ENCODE assay signal across 20 cellular contexts in genomic region chr16:88764080-88764479, GRCh38. TPM values are rescaled to one million over a fixed set of nuclear protein-coding genes. Genes with fewer than 3 reads are reported as not detected.
DNase-seq lines count a peak whose midpoint lies in the region; ATAC-seq and TF ChIP-seq lines count a peak whose summit lies in the region.
"Had no signal": no experiment of that assay in that cellular context is flagged by ENCODE, and none has a peak within 500 bp of the region (broad histone marks: within the 10 kb centered on the region; RNA-seq: fewer than 3 reads in every experiment).

No MANE protein-coding gene starts in this region.

- in situ Hi-C loops in Panc1 (cut with HindIII; ENCODE audit: low pct_unique_long_range_greater_than_20kb, low sequenced_read_pairs) = no loop called here

- BruUV-seq in Panc1 (replicated peaks; lab: Mats Ljungman, UMichigan) = no TSS peak

- H3K27ac ChIP-seq in 22Rv1 = peak overlapping the region; percentile 94
- H3K27ac ChIP-seq in Panc1 (ENCODE audit: low read length) = 0 out of 2 replicates have a peak overlapping the region, but pooled peaks have one; percentile 66
- peak overlapping the region in 1 of 5 donors; percentile 55 for H3K27ac ChIP-seq in adrenal gland
- H3K27ac ChIP-seq: A549, parathyroid adenoma, tibial artery had no signal

- no peaks in the 10 kb centered on the region for H3K27me3 ChIP-seq in Panc1 (ENCODE audit: control insufficient read depth, insufficient read depth, low read length)
- H3K27me3 ChIP-seq in adrenal gland = no peaks in the 10 kb centered on the region
- H3K27me3 ChIP-seq: tibial artery had no signal

- H3K27ac Mint-ChIP-seq in mesothelial cell of epicardium = peak overlapping the region; percentile 98
- no peak overlapping the region for H3K27ac Mint-ChIP-seq in effector memory CD8-positive, alpha-beta T cell
- H3K27ac Mint-ChIP-seq: CD4-positive, alpha-beta T cell had no signal

- DNase-seq in Panc1 (ENCODE audit: low read depth, low spot score) = no peak
- no peak for DNase-seq in mesothelial cell of epicardium (ENCODE audit: low spot score in 2 of 2, unreplicated experiment in 2 of 2)
- no peak for DNase-seq in NCI-H2171 (lab: John Stamatoyannopoulos, UW)
- DNase-seq in effector memory CD8-positive, alpha-beta T cell = no peak
- DNase-seq in adrenal gland = no peak
- DNase-seq: activated CD4-positive, CD25-positive, alpha-beta regulatory T cell; activated CD8-positive, alpha-beta memory T cell treated with anti-CD3 and anti-CD28 coated beads for 24 hours; CD4-positive, alpha-beta T cell; cerebellar nuclear complex; DND-41; HFFc6; left colon; MM.1S; NCI-H187 treated with DMSO at 0.1 percent for 48 hours; NCI-H446 treated with DMSO at 0.1 percent for 48 hours; Right ventricle myocardium superior; tibial artery had no signal

- H3K9me3 ChIP-seq in Panc1 (ENCODE audit: control insufficient read depth, insufficient read depth, low read depth, low read length) (no peaks in the 10 kb centered on the region), adrenal gland (replicated peaks in 1 of 3) (no peaks in the 10 kb centered on the region)
- H3K9me3 ChIP-seq: A549 had no signal

- H3K9me3 Mint-ChIP-seq in mesothelial cell of epicardium = no peaks in the 10 kb centered on the region
- H3K9me3 Mint-ChIP-seq in effector memory CD8-positive, alpha-beta T cell = no peaks in the 10 kb centered on the region
- H3K9me3 Mint-ChIP-seq: CD4-positive, alpha-beta T cell; HFFc6 had no signal

- intact Hi-C loops in Panc1 (cut with micrococcal nuclease; ENCODE audit: unreplicated experiment) (no loop called here), adrenal gland (cut with DNase I) (no loop called here)

- TF ChIP-seq POLR2A in adrenal gland (IDR thresholded peaks at IDR 0.05) = no peak

- no peak overlapping the region for H3K4me3 Mint-ChIP-seq in mesothelial cell of epicardium
- H3K4me3 Mint-ChIP-seq in effector memory CD8-positive, alpha-beta T cell = no peak overlapping the region
- H3K4me3 Mint-ChIP-seq: CD4-positive, alpha-beta T cell; HFFc6 had no signal

- ATAC-seq in Panc1 = no peak
- no peak for ATAC-seq in effector memory CD8-positive, alpha-beta T cell (replicated peaks)

- H3K36me3 Mint-ChIP-seq in mesothelial cell of epicardium = no peaks in the 10 kb centered on the region
- peaks cover 9% of the 10 kb centered on the region for H3K36me3 Mint-ChIP-seq in effector memory CD8-positive, alpha-beta T cell (ENCODE audit: insufficient read depth)

- peaks cover 84% of the 10 kb centered on the region for H3K4me1 ChIP-seq in Panc1 (ENCODE audit: control insufficient read depth, insufficient read depth, low read length)
- H3K4me1 ChIP-seq in adrenal gland (replicated peaks in 1 of 2) = peaks cover 0 to 17% of the 10 kb centered on the region in 2 donors

- no peaks in the 10 kb centered on the region for H3K27me3 Mint-ChIP-seq in mesothelial cell of epicardium (ENCODE audit: low read depth)
- no peaks in the 10 kb centered on the region for H3K27me3 Mint-ChIP-seq in effector memory CD8-positive, alpha-beta T cell
- H3K27me3 Mint-ChIP-seq: CD4-positive, alpha-beta T cell had no signal

- peaks cover 71% of the 10 kb centered on the region for H3K4me1 Mint-ChIP-seq in mesothelial cell of epicardium
- H3K4me1 Mint-ChIP-seq in effector memory CD8-positive, alpha-beta T cell (ENCODE audit: low read depth in 2 of 2) = peaks cover 35 to 42% of the 10 kb centered on the region in 2 donors

- no peak overlapping the region for H3K4me3 ChIP-seq in Panc1 (ENCODE audit: low read depth in 2 of 2, low read length in 2 of 2)
- H3K4me3 ChIP-seq in adrenal gland = no peak overlapping the region
- H3K4me3 ChIP-seq: A549, tibial artery had no signal

- TF ChIP-seq CTCF in 22Rv1 (IDR thresholded peaks at IDR 0.05) (no peak), Panc1 (IDR thresholded peaks at IDR 0.05) (no peak), mesothelial cell of epicardium (IDR thresholded peaks at IDR 0.05; ENCODE audit: unreplicated experiment) (no peak), adrenal gland (IDR thresholded peaks at IDR 0.05) (no peak)

- WGBS in adrenal gland, 4 donors = 92 to 96% (median 93%) methylated on average over 18 to 19 of the region's 19 CpGs

- POLR2A ChIA-PET in Panc1 (lab: Charles Lee) = no interaction called here

- CTCF ChIA-PET in Panc1 (lab: Charles Lee) = interaction anchor here (0.7 kb wide), 1 partner anchor 22 kb away, joined by 10 read pairs; no protein-coding TSS in a partner anchor

- no peaks in the 10 kb centered on the region for H3K36me3 ChIP-seq in Panc1 (ENCODE audit: control insufficient read depth, insufficient read depth, low read length)
- no peaks in the 10 kb centered on the region for H3K36me3 ChIP-seq in adrenal gland (replicated peaks in 1 of 2)

RNA-seq across cellular contexts. Expression of gene PIEZO1, which starts 20.9 kb away (rescaled TPM):
- total RNA-seq in Panc1 (2021; ENCODE audit: unreplicated experiment) (175 TPM), mesothelial cell of epicardium (148 to 160 TPM (median 151 TPM) in 3 replicates), adrenal gland (100 to 1,000 TPM in 2 of 8 donors, 10 to 100 TPM in 6; 48.9 to 119 (median 92.4) TPM)
- 228 TPM for polyA plus RNA-seq in Panc1 (2012; ENCODE audit: insufficient read length)
- 100 to 1,000 TPM in 2 of 3 donors, 10 to 100 TPM in 1; 16.6 to 327 (median 259) TPM for polyA plus RNA-seq in adrenal gland

RNA-seq across cellular contexts. Expression of gene CDT1, which starts 39.5 kb away (rescaled TPM):
- 39.9 TPM for total RNA-seq in Panc1 (2021; ENCODE audit: unreplicated experiment)
- 25.1 TPM for polyA plus RNA-seq in Panc1 (2012; ENCODE audit: insufficient read length)
- 14.1 to 15.9 TPM (median 14.6 TPM) in 3 replicates for total RNA-seq in mesothelial cell of epicardium
- total RNA-seq in adrenal gland = 1 to 10 TPM in 6 of 8 donors, under 1 TPM in 1, not detected in 1; 0.52 to 4.5 (median 1.7) TPM
- under 1 TPM; 0.29 to 0.44 (median 0.40) TPM for polyA plus RNA-seq in adrenal gland

RNA-seq across cellular contexts. Expression of gene APRT, which starts 47.6 kb away (rescaled TPM):
- total RNA-seq in Panc1 (2021; ENCODE audit: unreplicated experiment) (231 TPM), mesothelial cell of epicardium (95.9 to 99.2 TPM (median 96.2 TPM) in 3 replicates), adrenal gland (100 to 1,000 TPM; 145 to 250 (median 181) TPM)
- polyA plus RNA-seq in Panc1 (2012; ENCODE audit: insufficient read length) = 326 TPM
- polyA plus RNA-seq in adrenal gland = 100 to 1,000 TPM; 116 to 227 (median 121) TPM

RNA-seq across cellular contexts. Expression of gene CTU2, which starts 57.8 kb away (rescaled TPM):
- total RNA-seq in Panc1 (2021; ENCODE audit: unreplicated experiment) = 24.8 TPM
- 31.7 TPM for polyA plus RNA-seq in Panc1 (2012; ENCODE audit: insufficient read length)
- 22.2 to 28.2 TPM (median 22.2 TPM) in 3 replicates for total RNA-seq in mesothelial cell of epicardium
- 10 to 100 TPM in 5 of 8 donors, 1 to 10 TPM in 3; 8.0 to 24.7 (median 14.0) TPM for total RNA-seq in adrenal gland
- polyA plus RNA-seq in adrenal gland = 10 to 100 TPM in 2 of 3 donors, 1 to 10 TPM in 1; 3.6 to 43.8 (median 32.5) TPM

RNA-seq across cellular contexts. Expression of gene RNF166, which starts 57.9 kb away (rescaled TPM):
- total RNA-seq in Panc1 (2021; ENCODE audit: unreplicated experiment) (19.8 TPM), mesothelial cell of epicardium (20.9 to 22.9 TPM (median 21.4 TPM) in 3 replicates), adrenal gland (10 to 100 TPM; 11.3 to 40.6 (median 31.1) TPM)
- polyA plus RNA-seq in Panc1 (2012; ENCODE audit: insufficient read length) = 23.4 TPM
- 10 to 100 TPM in 2 of 3 donors, 1 to 10 TPM in 1; 3.0 to 86.3 (median 25.1) TPM for polyA plus RNA-seq in adrenal gland
